8 cellular contexts compared by ENCODE assay signal in the genomic region with DNA sequence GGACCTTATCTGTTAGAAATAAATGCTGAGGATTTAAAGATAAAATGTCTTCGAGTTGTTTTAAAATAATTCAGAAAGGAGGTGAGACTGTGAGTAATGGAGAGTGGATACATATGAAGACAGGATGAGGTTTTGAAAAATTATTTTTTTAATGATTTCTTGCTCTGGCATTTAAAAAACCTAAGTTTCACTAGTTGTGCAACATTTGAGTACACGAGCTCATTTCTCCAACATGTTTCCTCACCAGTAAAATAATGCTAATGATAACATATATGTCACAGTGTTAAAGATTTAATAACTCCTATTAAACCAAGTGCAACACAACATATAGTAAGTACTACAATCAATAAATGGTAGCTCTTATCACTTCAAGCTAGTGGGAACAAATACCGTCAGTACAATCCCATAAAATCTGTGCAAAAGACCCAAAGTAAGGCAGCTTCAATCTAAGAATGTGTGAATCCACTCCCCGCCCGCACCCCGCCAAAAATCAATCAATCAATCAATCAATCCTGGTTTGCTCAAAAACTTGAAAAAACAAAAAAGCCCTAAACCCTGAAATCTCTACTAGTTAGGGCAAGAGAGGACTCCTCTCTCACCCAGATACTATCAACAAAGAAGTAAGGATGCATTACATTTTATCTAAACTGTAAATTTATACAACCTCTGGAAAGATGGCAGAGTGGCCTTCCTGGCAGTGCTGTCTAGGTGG. TPM values are rescaled to one million over a fixed set of nuclear protein-coding genes. Genes with fewer than 3 reads are reported as not detected.
A peak's percentile ranks its signal among the peaks of the same experiment; 100 is the strongest.
DNase-seq lines count a peak whose midpoint lies in the region; TF ChIP-seq lines count a peak whose summit lies in the region.

No MANE protein-coding gene starts in this region.

- no peaks in the 10 kb centered on the region for H3K27me3 ChIP-seq in SU-DHL-6 (ENCODE audit: low read length)

- H2AFZ ChIP-seq in SU-DHL-6 (ENCODE audit: low read depth, low read length, severe bottlenecking): no peak overlapping the region

- DNase-seq in GM12865 (ENCODE audit: low read depth) (no peak), fibroblast of pulmonary artery (ENCODE audit: low read depth) (no peak), retinal pigment epithelial cell (ENCODE audit: low read depth) (no peak), hepatic stellate cell (ENCODE audit: low spot score) (no peak), OCI-M1 (lab: John Stamatoyannopoulos, UW) (no peak), SK-N-DZ (ENCODE audit: low spot score) (no peak), NCI-H2171 (lab: John Stamatoyannopoulos, UW) (no peak)

- H3K36me3 ChIP-seq in SU-DHL-6 (ENCODE audit: low read length): peaks cover 23% of the 10 kb centered on the region

- TF ChIP-seq CTCF in GM12865 (IDR thresholded peaks at IDR 0.05; ENCODE audit: insufficient read depth, low read depth, low read length, missing control alignments): no peak
- no peak for TF ChIP-seq CTCF in SU-DHL-6 (IDR thresholded peaks at IDR 0.05; ENCODE audit: insufficient read depth, low read length, poor library complexity, severe bottlenecking)
- TF ChIP-seq CTCF in fibroblast of pulmonary artery (IDR thresholded peaks at IDR 0.05; ENCODE audit: low read length, missing control alignments): no peak
- no peak for TF ChIP-seq CTCF in retinal pigment epithelial cell (conservative IDR thresholded peaks at IDR 0.05; ENCODE audit: low read depth, low read length)

- H3K9me3 ChIP-seq in SU-DHL-6 (ENCODE audit: insufficient read depth, low read length): no peaks in the 10 kb centered on the region

- H3K27ac ChIP-seq in SU-DHL-6 (ENCODE audit: low read depth, low read length): no peak overlapping the region

- H3K79me2 ChIP-seq in SU-DHL-6 (ENCODE audit: insufficient read depth, low read length): peaks cover 61% of the 10 kb centered on the region

- peak overlapping the region; percentile 88 for H3K4me2 ChIP-seq in SU-DHL-6 (ENCODE audit: low read depth, low read length, poor library complexity, severe bottlenecking)

- peaks cover 26% of the 10 kb centered on the region for H3F3A ChIP-seq in SU-DHL-6 (ENCODE audit: insufficient read depth)

- H4K20me1 ChIP-seq in SU-DHL-6 (ENCODE audit: low read depth, low read length): no peaks in the 10 kb centered on the region

- H3K4me3 ChIP-seq in GM12865 (ENCODE audit: low read depth, low read length) (peak overlapping the region; percentile 82), SU-DHL-6 (ENCODE audit: insufficient read depth, low read length, poor library complexity, severe bottlenecking) (peak overlapping the region; percentile 100), fibroblast of pulmonary artery (replicated peaks; ENCODE audit: low read depth, low read length) (peak overlapping the region; percentile 96), retinal pigment epithelial cell (ENCODE audit: low read length) (peak overlapping the region; percentile 99)

- no peaks in the 10 kb centered on the region for H3K9me2 ChIP-seq in SU-DHL-6 (replicated peaks; ENCODE audit: insufficient read depth, low read length)

- peak overlapping the region; percentile 99 for H3K9ac ChIP-seq in SU-DHL-6 (ENCODE audit: low read length)

RNA-seq across cellular contexts. Expression of gene ALG5, which starts 1.3 kb away (rescaled TPM):
- 63.3 and 71.1 TPM in 2 replicates for polyA plus RNA-seq in SK-N-DZ (2014; cell fraction: cytosol; rRNA removed)
- 38.2 and 50.7 TPM in 2 replicates for polyA plus RNA-seq in SK-N-DZ (2014; cell fraction: nucleus; rRNA removed)

RNA-seq across cellular contexts. Expression of gene EXOSC8, which starts 2.7 kb away (rescaled TPM):
- polyA plus RNA-seq in SK-N-DZ (2014; cell fraction: cytosol; rRNA removed): 113 and 154 TPM in 2 replicates
- 181 and 208 TPM in 2 replicates for polyA plus RNA-seq in SK-N-DZ (2014; cell fraction: nucleus; rRNA removed)
